Comparison of ENCODE assay signal across 1 cellular context in genomic region chr6:167267216-167267895, GRCh38.
TF ChIP-seq lines count a peak whose summit lies in the region.
"Not testable (repeated sequence)": the region's sequence is repeated elsewhere in the genome, so short reads cannot be mapped to it uniquely, and the experiment has no call there.

No MANE protein-coding gene starts in this region.

TF ChIP-seq in HepG2, 621 proteins besides CTCF, POLR2A, EP300 and RAD21 (continues in another document):
- TF ChIP-seq ZMYM2 (CRISPR knock-in tag; IDR thresholded peaks at IDR 0.05) = peak; percentile 60; the same call in 1 of the 2 replicates
- TF ChIP-seq ZNF264 (CRISPR knock-in tag; IDR thresholded peaks at IDR 0.05) = 0 out of 2 replicates have a peak, but pooled peaks have one; percentile 66
- 0 out of 2 replicates have a peak, but pooled peaks have one; percentile 22 for TF ChIP-seq POGZ (CRISPR knock-in tag; IDR thresholded peaks at IDR 0.05)
- TF ChIP-seq BRD4 (CRISPR knock-in tag; IDR thresholded peaks at IDR 0.05) = peak; percentile 84
- TF ChIP-seq ZC3H4 (CRISPR knock-in tag; IDR thresholded peaks at IDR 0.05; ENCODE audit: borderline replicate concordance) = peak; percentile 20; the same call in 1 of the 2 replicates
- TF ChIP-seq ZNF629 (CRISPR knock-in tag; conservative IDR thresholded peaks at IDR 0.05) = 0 out of 2 replicates have a peak, but pooled peaks have one; percentile 22
- peak; percentile 41; the same call in 1 of the 2 replicates for TF ChIP-seq TMF1 (CRISPR knock-in tag; IDR thresholded peaks at IDR 0.05; ENCODE audit: low read depth)
- peak; percentile 47 for TF ChIP-seq ZMYM4 (CRISPR knock-in tag; IDR thresholded peaks at IDR 0.05)
- peak; percentile 37; the same call in 1 of the 2 replicates for TF ChIP-seq HOXA3 (CRISPR knock-in tag; IDR thresholded peaks at IDR 0.05)
- TF ChIP-seq ZSCAN21 (CRISPR knock-in tag; IDR thresholded peaks at IDR 0.05; ENCODE audit: borderline replicate concordance) = peak; percentile 19; the same call in 1 of the 2 replicates
- peak; percentile 55; the same call in 1 of the 2 replicates for TF ChIP-seq SNAPC2 (CRISPR knock-in tag; IDR thresholded peaks at IDR 0.05)
- peak; percentile 33; the same call in 1 of the 2 replicates for TF ChIP-seq ZNF792 (CRISPR knock-in tag; IDR thresholded peaks at IDR 0.05)
- peak; percentile 25 for TF ChIP-seq TEAD3 (CRISPR knock-in tag; optimal IDR thresholded peaks at IDR 0.05; ENCODE audit: borderline replicate concordance)
- peak; percentile 67; the same call in 1 of the 2 replicates for TF ChIP-seq ZMYM3 (CRISPR knock-in tag; IDR thresholded peaks at IDR 0.05)
- peak; percentile 64; the same call in 1 of the 2 replicates for TF ChIP-seq ZNF232 (CRISPR knock-in tag; IDR thresholded peaks at IDR 0.05; ENCODE audit: borderline replicate concordance)
- peak; percentile 78; the same call in 1 of the 2 replicates for TF ChIP-seq ZNF430 (CRISPR knock-in tag; IDR thresholded peaks at IDR 0.05)
- TF ChIP-seq HMG20A (CRISPR knock-in tag; IDR thresholded peaks at IDR 0.05; ENCODE audit: borderline replicate concordance) = 0 out of 2 replicates have a peak, but pooled peaks have one; percentile 3
- peak; percentile 69; the same call in 1 of the 2 replicates for TF ChIP-seq HNF4A (CRISPR knock-in tag; IDR thresholded peaks at IDR 0.05)
- 0 out of 2 replicates have a peak, but pooled peaks have one; percentile 64 for TF ChIP-seq ZNF572 (CRISPR knock-in tag; IDR thresholded peaks at IDR 0.05)
- TF ChIP-seq ZBTB43 (CRISPR knock-in tag; conservative IDR thresholded peaks at IDR 0.05) = 0 out of 2 replicates have a peak, but pooled peaks have one; percentile 27
- TF ChIP-seq SOX5 (CRISPR knock-in tag; IDR thresholded peaks at IDR 0.05; ENCODE audit: borderline replicate concordance) = peak; percentile 10; the same call in 1 of the 2 replicates
- TF ChIP-seq ZNF331 (CRISPR knock-in tag; IDR thresholded peaks at IDR 0.05) = 0 out of 2 replicates have a peak, but pooled peaks have one; percentile 38
- TF ChIP-seq MED1 (CRISPR knock-in tag; IDR thresholded peaks at IDR 0.05) = peak; percentile 61; the same call in 1 of the 2 replicates
- TF ChIP-seq MAX (IDR thresholded peaks at IDR 0.05) = peak; percentile 70
- TF ChIP-seq SOX6 (IDR thresholded peaks at IDR 0.05) = not testable (repeated sequence)
- 0 out of 2 replicates have a peak, but pooled peaks have one; percentile 3 for TF ChIP-seq SOX6 (CRISPR knock-in tag; IDR thresholded peaks at IDR 0.05)
- TF ChIP-seq ZNF580 (CRISPR knock-in tag; IDR thresholded peaks at IDR 0.05; ENCODE audit: borderline replicate concordance, low read depth) = 0 out of 2 replicates have a peak, but pooled peaks have one; percentile 33
- TF ChIP-seq HDAC2 (CRISPR knock-in tag; IDR thresholded peaks at IDR 0.05) = 0 out of 2 replicates have a peak, but pooled peaks have one; percentile 38
- TF ChIP-seq SMYD3 (CRISPR knock-in tag; IDR thresholded peaks at IDR 0.05) = 0 out of 2 replicates have a peak, but pooled peaks have one; percentile 53
- 0 out of 2 replicates have a peak, but pooled peaks have one; percentile 13 for TF ChIP-seq RNF219 (CRISPR knock-in tag; IDR thresholded peaks at IDR 0.05)
- TF ChIP-seq ZNF644 (CRISPR knock-in tag; IDR thresholded peaks at IDR 0.05; ENCODE audit: low read depth) = peak; percentile 62; the same call in 1 of the 2 replicates
- peak; percentile 67; the same call in 1 of the 2 replicates for TF ChIP-seq ZNF441 (CRISPR knock-in tag; IDR thresholded peaks at IDR 0.05; ENCODE audit: borderline replicate concordance)
- TF ChIP-seq ZNF256 (CRISPR knock-in tag; conservative IDR thresholded peaks at IDR 0.05) = peak; percentile 66; the same call in 1 of the 2 replicates
- 0 out of 2 replicates have a peak, but pooled peaks have one; percentile 21 for TF ChIP-seq NCOA2 (CRISPR knock-in tag; IDR thresholded peaks at IDR 0.05)
- TF ChIP-seq ZSCAN20 (CRISPR knock-in tag; IDR thresholded peaks at IDR 0.05; ENCODE audit: borderline replicate concordance) = 0 out of 2 replicates have a peak, but pooled peaks have one; percentile 48
- TF ChIP-seq ZNF317 (CRISPR knock-in tag; IDR thresholded peaks at IDR 0.05) = peak; percentile 63; the same call in 1 of the 2 replicates
- peak; percentile 62; the same call in 1 of the 2 replicates for TF ChIP-seq ZNF768 (CRISPR knock-in tag; IDR thresholded peaks at IDR 0.05)
- TF ChIP-seq GABPB1 (CRISPR knock-in tag; IDR thresholded peaks at IDR 0.05) = peak; percentile 22; the same call in 1 of the 2 replicates
- 0 out of 2 replicates have a peak, but pooled peaks have one; percentile 9 for TF ChIP-seq ZSCAN31 (CRISPR knock-in tag; IDR thresholded peaks at IDR 0.05; ENCODE audit: low read depth)
- 0 out of 2 replicates have a peak, but pooled peaks have one; percentile 12 for TF ChIP-seq FOXA3 (CRISPR knock-in tag; IDR thresholded peaks at IDR 0.05)
- TF ChIP-seq ZBTB4 (CRISPR knock-in tag; IDR thresholded peaks at IDR 0.05; ENCODE audit: borderline replicate concordance) = peak; percentile 35; the same call in 1 of the 2 replicates
- peak; percentile 22; the same call in 1 of the 2 replicates for TF ChIP-seq TOPORS (CRISPR knock-in tag; IDR thresholded peaks at IDR 0.05)
- 0 out of 2 replicates have a peak, but pooled peaks have one; percentile 27 for TF ChIP-seq ZNF501 (CRISPR knock-in tag; IDR thresholded peaks at IDR 0.05)
- peak; percentile 61 for TF ChIP-seq SALL1 (CRISPR knock-in tag; IDR thresholded peaks at IDR 0.05)
- TF ChIP-seq ZBTB25 (CRISPR knock-in tag; IDR thresholded peaks at IDR 0.05) = peak; percentile 66; the same call in 1 of the 2 replicates
- peak; percentile 62; the same call in 1 of the 2 replicates for TF ChIP-seq ZNF605 (CRISPR knock-in tag; IDR thresholded peaks at IDR 0.05)
- TF ChIP-seq PPARG (CRISPR knock-in tag; conservative IDR thresholded peaks at IDR 0.05) = 0 out of 2 replicates have a peak, but pooled peaks have one; percentile 26
- TF ChIP-seq ZBTB26 (CRISPR knock-in tag; IDR thresholded peaks at IDR 0.05; ENCODE audit: borderline replicate concordance) = 0 out of 2 replicates have a peak, but pooled peaks have one; percentile 23
- TF ChIP-seq ZNF687 (CRISPR knock-in tag; IDR thresholded peaks at IDR 0.05) = peak; percentile 86
- peak; percentile 94 for TF ChIP-seq ZBTB38 (CRISPR knock-in tag; IDR thresholded peaks at IDR 0.05)
- peak; percentile 53; the same call in 1 of the 2 replicates for TF ChIP-seq MEIS2 (CRISPR knock-in tag; IDR thresholded peaks at IDR 0.05)
- peak; percentile 4; the same call in 1 of the 2 replicates for TF ChIP-seq FOSL2 (CRISPR knock-in tag; IDR thresholded peaks at IDR 0.05)
- TF ChIP-seq RXRB (CRISPR knock-in tag; IDR thresholded peaks at IDR 0.05; ENCODE audit: borderline replicate concordance) = 0 out of 2 replicates have a peak, but pooled peaks have one; percentile 23
- 0 out of 2 replicates have a peak, but pooled peaks have one; percentile 23 for TF ChIP-seq ZNF747 (CRISPR knock-in tag; IDR thresholded peaks at IDR 0.05; ENCODE audit: borderline replicate concordance)
- peak; percentile 50; the same call in 1 of the 2 replicates for TF ChIP-seq GATAD2A (CRISPR knock-in tag; IDR thresholded peaks at IDR 0.05)
- 0 out of 2 replicates have a peak, but pooled peaks have one; percentile 1 for TF ChIP-seq ZBTB8A (CRISPR knock-in tag; IDR thresholded peaks at IDR 0.05; ENCODE audit: borderline replicate concordance, low read depth)
